ENCODE assay signal across 18 cellular contexts in genomic region chr5:142149363-142149762, GRCh38. TPM values are rescaled to one million over a fixed set of nuclear protein-coding genes. Genes with fewer than 3 reads are reported as not detected.
DNase-seq lines count a peak whose midpoint lies in the region; ATAC-seq and TF ChIP-seq lines count a peak whose summit lies in the region.
"Had no signal": no experiment of that assay in that cellular context is flagged by ENCODE, and none has a peak within 500 bp of the region (broad histone marks: within the 10 kb centered on the region; RNA-seq: fewer than 3 reads in every experiment).

No MANE protein-coding gene starts in this region.

- H3K36me3 ChIP-seq in RWPE2 (ENCODE audit: low read depth) = peaks cover 75% of the 10 kb centered on the region

- ATAC-seq in left ventricle myocardium superior (peak; percentile 54), RWPE2 (ENCODE audit: low read depth) (no peak)
- ATAC-seq in CD4-positive, alpha-beta T cell (ENCODE audit: poor library complexity) = no peak

- POLR2A ChIA-PET in CD4-positive, alpha-beta T cell (lab: Charles Lee) = no interaction called here

- CTCF ChIA-PET in CD4-positive, alpha-beta T cell (lab: Charles Lee) = interaction anchor here (1.0 kb wide), 1 partner anchor 332 kb away, joined by 5 read pairs; no protein-coding TSS in a partner anchor

- peaks cover 1% of the 10 kb centered on the region for H3K4me1 Mint-ChIP-seq in activated T-helper 2 cell treated with anti-CD3 and anti-CD28 coated beads, Interferon-gamma antibody, Interleukin-2, Interleukin-4, amounts not matched to agents 10 μg/mL and 5 μg/mL and 100 μg/mL, durations not matched to agents 14 hours and 24 hours and 36 hours (ENCODE audit: low read depth)
- H3K4me1 Mint-ChIP-seq in CD4-positive, alpha-beta T cell (ENCODE audit: low read depth) = peaks cover 7% of the 10 kb centered on the region

- no peaks in the 10 kb centered on the region for H3K27me3 ChIP-seq in RWPE2 (ENCODE audit: insufficient read depth, poor library complexity, severe bottlenecking)
- no peaks in the 10 kb centered on the region for H3K27me3 ChIP-seq in CD4-positive, alpha-beta T cell (ENCODE audit: control insufficient read depth, insufficient read depth, low read length)
- H3K27me3 ChIP-seq: SJSA1 had no signal

- no peaks in the 10 kb centered on the region for H3K4me1 ChIP-seq in RWPE2 (ENCODE audit: insufficient read depth, poor library complexity, severe bottlenecking)

- H3K27ac ChIP-seq in RWPE2 (ENCODE audit: poor library complexity, severe bottlenecking) = no peak overlapping the region
- H3K27ac ChIP-seq in CD4-positive, alpha-beta T cell (ENCODE audit: low read depth, low read length) = no peak overlapping the region
- H3K27ac ChIP-seq: KMS-11, RWPE1, SJSA1 had no signal

- H3K36me3 Mint-ChIP-seq in activated T-helper 2 cell treated with anti-CD3 and anti-CD28 coated beads, Interferon-gamma antibody, Interleukin-2, Interleukin-4, amounts not matched to agents 10 μg/mL and 5 μg/mL and 100 μg/mL, durations not matched to agents 14 hours and 24 hours and 36 hours (ENCODE audit: low read depth) = peaks cover 53% of the 10 kb centered on the region
- H3K36me3 Mint-ChIP-seq in CD4-positive, alpha-beta T cell (ENCODE audit: low read depth) = peaks cover 49% of the 10 kb centered on the region

- H3K4me3 ChIP-seq in LNCaP clone FGC (ENCODE audit: low read depth, low read length) (no peak overlapping the region), RWPE2 (ENCODE audit: severe bottlenecking) (no peak overlapping the region)
- H3K4me3 ChIP-seq: SJSA1 had no signal

- intact Hi-C loops in left ventricle myocardium superior (cut with micrococcal nuclease) = no loop called here
- intact Hi-C loops in cardiac septum (cut with DNase I) = loop anchor here (10.0 kb wide), 1 partner anchor 455 kb away; no protein-coding TSS in a partner anchor
- intact Hi-C loops in activated T-helper 2 cell treated with anti-CD3 and anti-CD28 coated beads, Interferon-gamma antibody, Interleukin-2, Interleukin-4, amounts not matched to agents 10 μg/mL and 5 μg/mL and 100 μg/mL, durations not matched to agents 14 hours and 24 hours and 36 hours (cut with micrococcal nuclease) = loop anchor here (10.0 kb wide), 1 partner anchor 455 kb away; no protein-coding TSS in a partner anchor
- intact Hi-C loops in CD4-positive, alpha-beta T cell (cut with DNase I, micrococcal nuclease) = loop anchor here in 1 of 2 experiments (10.0 kb wide), 1 partner anchor 455 kb away; no protein-coding TSS in a partner anchor

- H3K27me3 Mint-ChIP-seq in activated T-helper 2 cell treated with anti-CD3 and anti-CD28 coated beads, Interferon-gamma antibody, Interleukin-2, Interleukin-4, amounts not matched to agents 10 μg/mL and 5 μg/mL and 100 μg/mL, durations not matched to agents 14 hours and 24 hours and 36 hours (ENCODE audit: low read depth) = no peaks in the 10 kb centered on the region
- H3K27me3 Mint-ChIP-seq in CD4-positive, alpha-beta T cell = no peaks in the 10 kb centered on the region

- no peak overlapping the region for H3K27ac Mint-ChIP-seq in activated T-helper 2 cell treated with anti-CD3 and anti-CD28 coated beads, Interferon-gamma antibody, Interleukin-2, Interleukin-4, amounts not matched to agents 10 μg/mL and 5 μg/mL and 100 μg/mL, durations not matched to agents 14 hours and 24 hours and 36 hours
- H3K27ac Mint-ChIP-seq in CD4-positive, alpha-beta T cell = no peak overlapping the region

- TF ChIP-seq CTCF in LNCaP clone FGC (IDR thresholded peaks at IDR 0.05; ENCODE audit: control insufficient read depth, extremely low read depth, insufficient read depth) = peak; percentile 30; the same call in 1 of the 2 replicates
- peak; percentile 12 for TF ChIP-seq CTCF in RWPE2 (IDR thresholded peaks at IDR 0.05; ENCODE audit: poor library complexity, severe bottlenecking)
- no peak for TF ChIP-seq CTCF in CD4-positive, alpha-beta T cell (IDR thresholded peaks at IDR 0.05)

- no peaks in the 10 kb centered on the region for H3K9me3 Mint-ChIP-seq in activated T-helper 2 cell treated with anti-CD3 and anti-CD28 coated beads, Interferon-gamma antibody, Interleukin-2, Interleukin-4, amounts not matched to agents 10 μg/mL and 5 μg/mL and 100 μg/mL, durations not matched to agents 14 hours and 24 hours and 36 hours
- H3K9me3 Mint-ChIP-seq in CD4-positive, alpha-beta T cell = no peaks in the 10 kb centered on the region

- no peaks in the 10 kb centered on the region for H3K9me3 ChIP-seq in RWPE2 (ENCODE audit: severe bottlenecking)
- H3K9me3 ChIP-seq in CD4-positive, alpha-beta T cell (ENCODE audit: control insufficient read depth, low read length) = no peaks in the 10 kb centered on the region
- H3K9me3 ChIP-seq: SJSA1 had no signal

- no peak overlapping the region for H3K4me3 Mint-ChIP-seq in activated T-helper 2 cell treated with anti-CD3 and anti-CD28 coated beads, Interferon-gamma antibody, Interleukin-2, Interleukin-4, amounts not matched to agents 10 μg/mL and 5 μg/mL and 100 μg/mL, durations not matched to agents 14 hours and 24 hours and 36 hours (ENCODE audit: low read depth)
- no peak overlapping the region for H3K4me3 Mint-ChIP-seq in CD4-positive, alpha-beta T cell

- no peak for DNase-seq in left ventricle myocardium superior
- DNase-seq in cardiac septum (ENCODE audit: low spot score) = no peak
- no peak for DNase-seq in LNCaP clone FGC (ENCODE audit: low read depth)
- no peak for DNase-seq in RWPE2 (ENCODE audit: low spot score)
- DNase-seq in activated T-helper 2 cell treated with anti-CD3 and anti-CD28 coated beads, Interferon-gamma antibody, Interleukin-2, Interleukin-4, amounts not matched to agents 10 μg/mL and 5 μg/mL and 100 μg/mL, durations not matched to agents 14 hours and 24 hours and 36 hours (ENCODE audit: low spot score) = no peak
- DNase-seq in CD4-positive, alpha-beta T cell = no peak
- no peak for DNase-seq in DMS153 (lab: John Stamatoyannopoulos, UW)
- DNase-seq: ACHN, C1 segment of cervical spinal cord, DMS79 treated with DMSO at 0.1 percent for 48 hours, MM.1S, NCI-H1092, NCI-H1436 treated with DMSO at 0.1 percent for 48 hours, NCI-H2029, NCI-H526 treated with DMSO at 0.1 percent for 48 hours had no signal

RNA-seq across cellular contexts. Expression of gene NDFIP1, which starts 40.8 kb away (rescaled TPM):
- total RNA-seq in left ventricle myocardium superior (54.3 TPM), cardiac septum (58.8 TPM)
- total RNA-seq in activated T-helper 2 cell treated with anti-CD3 and anti-CD28 coated beads, Interferon-gamma antibody, Interleukin-2, Interleukin-4, amounts not matched to agents 10 μg/mL and 5 μg/mL and 100 μg/mL, durations not matched to agents 14 hours and 24 hours and 36 hours = 118 and 121 TPM in 2 replicates
- 100 to 1,000 TPM; 185 to 192 TPM for total RNA-seq in CD4-positive, alpha-beta T cell
